Comparison of ENCODE assay signal across 9 cellular contexts in genomic region chr1:111221633-111222286, GRCh38. TPM values are rescaled to one million over a fixed set of nuclear protein-coding genes. Genes with fewer than 3 reads are reported as not detected.
DNase-seq lines count a peak whose midpoint lies in the region; ATAC-seq and TF ChIP-seq lines count a peak whose summit lies in the region.
"Had no signal": no experiment of that assay in that cellular context is flagged by ENCODE, and none has a peak within 500 bp of the region (broad histone marks: within the 10 kb centered on the region; RNA-seq: fewer than 3 reads in every experiment).

No MANE protein-coding gene starts in this region.

- peaks cover 5% of the 10 kb centered on the region for H3K9me3 Mint-ChIP-seq in neural progenitor cell

- peak; percentile 66 for DNase-seq in activated CD8-positive, alpha-beta memory T cell treated with anti-CD3 and anti-CD28 coated beads, Interleukin-2, amount 50 U/mL, for 48 hours
- no peak for DNase-seq in neural progenitor cell (ENCODE audit: low spot score)
- DNase-seq in kidney tubule cell (ENCODE audit: low spot score), result no peak
- DNase-seq in NCI-H510A (lab: John Stamatoyannopoulos, UW), result no peak
- no peak for DNase-seq in gastrocnemius medialis

- ATAC-seq in GM21367 (IDR thresholded peaks at IDR 0.05; ENCODE audit: unreplicated experiment), result peak; percentile 46
- ATAC-seq in HG03558 (IDR thresholded peaks at IDR 0.05; ENCODE audit: extremely low read depth, unreplicated experiment), result peak; percentile 40
- ATAC-seq in gastrocnemius medialis, result no peak

- H3F3A ChIP-seq in neural progenitor cell (ENCODE audit: low read depth), result peaks cover 27% of the 10 kb centered on the region

- intact Hi-C loops in gastrocnemius medialis (cut with DNase I; ENCODE audit: low total_unique reads), result loop anchor here (2.0 kb wide), 1 partner anchor 179 kb away; no protein-coding TSS in a partner anchor

- no peaks in the 10 kb centered on the region for H3K36me3 Mint-ChIP-seq in neural progenitor cell

- H3K9ac ChIP-seq in neural progenitor cell, result no peak overlapping the region

- H3K4me3 ChIP-seq in neural progenitor cell, result no peak overlapping the region
- H3K4me3 ChIP-seq in gastrocnemius medialis, result no peak overlapping the region
- H3K4me3 ChIP-seq: SK-N-MC had no signal

- H3K36me3 ChIP-seq in neural progenitor cell (no peaks in the 10 kb centered on the region), gastrocnemius medialis (no peaks in the 10 kb centered on the region)

- H3K27me3 Mint-ChIP-seq in neural progenitor cell (ENCODE audit: insufficient read depth, low read depth), result peaks cover 12% of the 10 kb centered on the region

- TF ChIP-seq POLR2A in gastrocnemius medialis (IDR thresholded peaks at IDR 0.05), result no peak

- H3K9me3 ChIP-seq in neural progenitor cell (ENCODE audit: low read depth) (no peaks in the 10 kb centered on the region), gastrocnemius medialis (no peaks in the 10 kb centered on the region)

- peaks cover 42% of the 10 kb centered on the region for H3K4me1 Mint-ChIP-seq in neural progenitor cell

- H3K4me3 Mint-ChIP-seq in neural progenitor cell, result peak overlapping the region; percentile 30

- TF ChIP-seq CTCF in GM12874 (IDR thresholded peaks at IDR 0.05; ENCODE audit: insufficient read depth, low read depth, low read length), result 0 out of 2 replicates have a peak, but pooled peaks have one; percentile 3
- no peak for TF ChIP-seq CTCF in neural progenitor cell (IDR thresholded peaks at IDR 0.05)
- no peak for TF ChIP-seq CTCF in gastrocnemius medialis (IDR thresholded peaks at IDR 0.05 in 4 of 5, conservative IDR thresholded peaks at IDR 0.05 in 1 of 5)

- no peaks in the 10 kb centered on the region for H4K20me1 ChIP-seq in neural progenitor cell (ENCODE audit: low read depth)

- H3K27ac ChIP-seq in neural progenitor cell (no peak overlapping the region), gastrocnemius medialis (no peak overlapping the region)
- H3K27ac ChIP-seq: SK-N-MC had no signal

- no peaks in the 10 kb centered on the region for H3K79me2 ChIP-seq in neural progenitor cell (ENCODE audit: low read depth)

- in situ Hi-C loops in gastrocnemius medialis (cut with MboI; ENCODE audit: low sequenced_read_pairs in 4 of 4), result loop anchor here (10.0 kb wide), 4 partner anchors 103 to 553 kb away; no protein-coding TSS in a partner anchor

- peak overlapping the region; percentile 25 for H3K4me2 ChIP-seq in neural progenitor cell

- H3K4me1 ChIP-seq in neural progenitor cell (peaks cover 39% of the 10 kb centered on the region), gastrocnemius medialis (no peaks in the 10 kb centered on the region)

- no peak overlapping the region for H2AFZ ChIP-seq in neural progenitor cell (replicated peaks)

- peak overlapping the region; percentile 5 for H3K27ac Mint-ChIP-seq in neural progenitor cell

- H3K27me3 ChIP-seq in neural progenitor cell, result no peaks in the 10 kb centered on the region
- H3K27me3 ChIP-seq in gastrocnemius medialis, result no peaks in the 10 kb centered on the region

RNA-seq across cellular contexts. Expression of gene CHI3L2, which starts 5.8 kb away (rescaled TPM):
- total RNA-seq in neural progenitor cell (ENCODE audit: low replicate concordance), result not detected in 2 replicates
- total RNA-seq in gastrocnemius medialis, result 1 to 10 TPM in 2 of 4 donors, under 1 TPM in 1, not detected in 1; 0.40 to 2.3 (median 1.9) TPM

RNA-seq across cellular contexts. Expression of gene DENND2D, which starts 21.3 kb away (rescaled TPM):
- total RNA-seq in neural progenitor cell (ENCODE audit: low replicate concordance), result not detected in 2 replicates
- 1 to 10 TPM in 1 of 4 donors, under 1 TPM in 3; 0.19 to 1.2 (median 0.88) TPM for total RNA-seq in gastrocnemius medialis

Comparison
In these comparisons a context has a peak if more than half of its experiments do, and no peak if none do; other contexts are left out.
1. ATAC-seq: peak in GM21367 (single experiment) and HG03558 (single experiment); none in gastrocnemius medialis (0 of 2).